Comparison of ENCODE assay signal across 8 cellular contexts in genomic region chr4:108834787-108835384, GRCh38.
DNase-seq lines count a peak whose midpoint lies in the region; ATAC-seq and TF ChIP-seq lines count a peak whose summit lies in the region.

No MANE protein-coding gene starts in this region.

- H2AFZ ChIP-seq in fibroblast of lung (ENCODE audit: low read length), result no peak overlapping the region

- no peaks in the 10 kb centered on the region for H3K4me1 ChIP-seq in fibroblast of lung (ENCODE audit: control insufficient read depth, extremely low read depth, insufficient read depth, low read length)

- H3K9me3 ChIP-seq in fibroblast of lung (ENCODE audit: control insufficient read depth, insufficient read depth, low read depth, low read length), result no peaks in the 10 kb centered on the region

- TF ChIP-seq CTCF in fibroblast of lung (conservative IDR thresholded peaks at IDR 0.05 in 1 of 2, IDR thresholded peaks at IDR 0.05 in 1 of 2; ENCODE audit: low read depth in 1 of 2, low read length in 2 of 2), result peak; percentile 65 to 69

- H3K4me2 ChIP-seq in fibroblast of lung (ENCODE audit: extremely low read depth, insufficient read depth, low read length), result no peak overlapping the region

- H3K36me3 ChIP-seq in fibroblast of lung (ENCODE audit: control insufficient read depth, insufficient read depth, low read length), result no peaks in the 10 kb centered on the region

- no peaks in the 10 kb centered on the region for H4K20me1 ChIP-seq in fibroblast of lung (ENCODE audit: control insufficient read depth, extremely low read depth, insufficient read depth, low read length)

- no peak overlapping the region for H3K4me3 ChIP-seq in fibroblast of lung (replicated peaks in 1 of 4; ENCODE audit: control extremely low read depth in 1 of 4, insufficient read depth in 1 of 4, low read depth in 3 of 4, low read length in 4 of 4)

- peak; percentile 60 for ATAC-seq in sciatic nerve

- H3K27ac ChIP-seq in fibroblast of lung (ENCODE audit: insufficient read depth, low read length), result no peak overlapping the region

- no peaks in the 10 kb centered on the region for H3K79me2 ChIP-seq in fibroblast of lung (ENCODE audit: control insufficient read depth, insufficient read depth, low read length)

- H3K27me3 ChIP-seq in fibroblast of lung (ENCODE audit: control insufficient read depth, insufficient read depth, low read length), result no peaks in the 10 kb centered on the region

- no peak overlapping the region for H3K9ac ChIP-seq in fibroblast of lung (ENCODE audit: insufficient read depth, low read length)

- intact Hi-C loops in sciatic nerve (cut with DNase I), result loop anchor here (10.0 kb wide), 1 partner anchor 570 kb away; no protein-coding TSS in a partner anchor

- DNase-seq in COLO829 (ENCODE audit: low spot score) (peak; percentile 40), H4 (ENCODE audit: low spot score) (peak; percentile 56), RKO (ENCODE audit: low spot score) (peak; percentile 73), fibroblast of lung (ENCODE audit: low read depth in 2 of 2) (peak; percentile 60 to 72), sciatic nerve (ENCODE audit: low spot score) (no peak), NK-92 (lab: John Stamatoyannopoulos, UW; ENCODE audit: unreplicated experiment) (no peak), DMS153 treated with DMSO at 0.1 percent for 48 hours (lab: John Stamatoyannopoulos, UW; ENCODE audit: unreplicated experiment) (no peak)
- no peak for DNase-seq in activated naive CD4-positive, alpha-beta T cell treated with anti-CD3 and anti-CD28 coated beads, Interleukin-2, amount 50 U/mL, for 16 hours

Comparison
In these comparisons a context has a peak if more than half of its experiments do, and no peak if none do; other contexts are left out.
1. DNase-seq: peak in COLO829 (single experiment), H4 (single experiment), RKO (single experiment) and fibroblast of lung (2 of 2); none in sciatic nerve (single experiment), NK-92 (single experiment), activated naive CD4-positive, alpha-beta T cell treated with anti-CD3 and anti-CD28 coated beads, Interleukin-2, amount 50 U/mL, for 16 hours (single experiment) and DMS153 treated with DMSO at 0.1 percent for 48 hours (single experiment).